ENCODE assay signal across 23 cellular contexts in the genomic region with DNA sequence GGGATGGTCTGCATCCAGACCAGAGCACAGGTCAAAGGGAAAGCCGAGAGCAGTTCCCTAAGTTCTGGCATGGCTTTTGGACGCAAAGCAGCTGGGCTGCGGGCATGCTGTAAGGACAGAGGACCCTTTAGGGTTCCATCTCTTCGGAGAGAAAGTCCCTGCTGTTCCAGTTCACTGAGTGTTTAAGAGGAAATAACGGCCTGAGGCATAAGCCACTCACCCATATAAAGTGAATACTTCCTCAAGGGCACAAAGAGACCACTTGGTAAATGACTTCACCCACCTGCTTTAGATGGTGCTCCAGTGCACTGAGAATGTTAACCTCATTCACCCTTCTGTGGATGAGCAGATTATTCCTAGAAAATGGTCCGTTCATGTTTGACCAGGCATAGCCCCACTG.
"Had no signal": no experiment of that assay in that cellular context is flagged by ENCODE, and none has a peak within 500 bp of the region (broad histone marks: within the 10 kb centered on the region; RNA-seq: fewer than 3 reads in every experiment).

No MANE protein-coding gene starts in this region.

- H3K27me3 ChIP-seq: esophagus squamous epithelium, gastrocnemius medialis, heart right ventricle, neural progenitor cell, right lobe of liver, transverse colon had no signal

- H3K4me3 ChIP-seq: coronary artery, esophagus squamous epithelium, gastrocnemius medialis, heart right ventricle, mucosa of descending colon, neural progenitor cell, right lobe of liver, transverse colon had no signal

- H3K4me3 Mint-ChIP-seq: activated CD4-positive, alpha-beta memory T cell treated with anti-CD3 and anti-CD28 coated beads, Interleukin-2, amount 10 ng/mL, durations not matched to agents 7 days and 5 days; activated CD4-positive, alpha-beta T cell treated with anti-CD3 and anti-CD28 coated beads, Interleukin-2, amount 10 ng/mL, durations not matched to agents 24 days and 14 days; activated naive CD4-positive, alpha-beta T cell treated with anti-CD3 and anti-CD28 coated beads, Interleukin-2, amount 10 ng/mL, durations not matched to agents 7 days and 5 days; activated T-cell treated with anti-CD3 and anti-CD28 coated beads, Interleukin-2, amount 50 U/mL, for 72 hours; neural progenitor cell; stimulated activated effector memory CD8-positive, alpha-beta T cell treated with anti-CD3 and anti-CD28 coated beads, Interleukin-12 subunit alpha, Interleukin-12 subunit beta, amount 100 ng/mL, for 72 hours had no signal

- H3K4me1 ChIP-seq: neural progenitor cell had no signal

- H3K9ac ChIP-seq: neural progenitor cell had no signal

- H2AFZ ChIP-seq: neural progenitor cell had no signal

- H3K9me3 ChIP-seq: esophagus squamous epithelium, gastrocnemius medialis, mucosa of descending colon, right lobe of liver, transverse colon had no signal

- H3K9me3 Mint-ChIP-seq: activated CD4-positive, alpha-beta T cell treated with anti-CD3 and anti-CD28 coated beads, Interleukin-2, amount 10 ng/mL, durations not matched to agents 24 days and 14 days; activated naive CD4-positive, alpha-beta T cell treated with anti-CD3 and anti-CD28 coated beads, Interleukin-2, amount 10 ng/mL, durations not matched to agents 7 days and 5 days; activated T-cell treated with anti-CD3 and anti-CD28 coated beads, Interleukin-2, amount 50 U/mL, for 72 hours; stimulated activated effector memory CD8-positive, alpha-beta T cell treated with anti-CD3 and anti-CD28 coated beads, Interleukin-12 subunit alpha, Interleukin-12 subunit beta, amount 100 ng/mL, for 72 hours had no signal

- H3K4me2 ChIP-seq: neural progenitor cell had no signal

- H3K27ac Mint-ChIP-seq: activated CD4-positive, alpha-beta memory T cell treated with anti-CD3 and anti-CD28 coated beads, Interleukin-2, amount 10 ng/mL, durations not matched to agents 7 days and 5 days; activated CD4-positive, alpha-beta T cell treated with anti-CD3 and anti-CD28 coated beads, Interleukin-2, amount 10 ng/mL, durations not matched to agents 24 days and 14 days; activated naive CD4-positive, alpha-beta T cell treated with anti-CD3 and anti-CD28 coated beads, Interleukin-2, amount 10 ng/mL, durations not matched to agents 7 days and 5 days; activated T-cell treated with anti-CD3 and anti-CD28 coated beads, Interleukin-2, amount 50 U/mL, for 72 hours; neural progenitor cell; stimulated activated effector memory CD8-positive, alpha-beta T cell treated with anti-CD3 and anti-CD28 coated beads, Interleukin-12 subunit alpha, Interleukin-12 subunit beta, amount 100 ng/mL, for 72 hours had no signal

- H3K27ac ChIP-seq: coronary artery, esophagus squamous epithelium, gastrocnemius medialis, heart right ventricle, neural progenitor cell, right lobe of liver, transverse colon had no signal

- H3K36me3 ChIP-seq: esophagus squamous epithelium, gastrocnemius medialis, heart right ventricle, neural progenitor cell, right lobe of liver, transverse colon had no signal

- ATAC-seq: activated CD4-positive, CD25-positive, alpha-beta regulatory T cell treated with anti-CD3 and anti-CD28 coated beads, Interleukin-2, amount 50 U/mL, for 24 hours; activated T-cell treated with anti-CD3 and anti-CD28 coated beads, Interleukin-2, amount 50 U/mL, for 72 hours; gastrocnemius medialis; heart right ventricle; left colon; mucosa of descending colon; right lobe of liver; stimulated activated effector memory CD8-positive, alpha-beta T cell treated with anti-CD3 and anti-CD28 coated beads, Interleukin-12 subunit alpha, Interleukin-12 subunit beta, amount 100 ng/mL, for 72 hours had no signal

- DNase-seq: activated CD4-positive, alpha-beta memory T cell treated with anti-CD3 and anti-CD28 coated beads, Interleukin-2, amount 10 ng/mL, durations not matched to agents 7 days and 5 days; activated CD4-positive, alpha-beta T cell treated with anti-CD3 and anti-CD28 coated beads, Interleukin-2, amount 10 ng/mL, durations not matched to agents 24 days and 14 days; activated effector memory CD4-positive, alpha-beta T cell treated with Interleukin-2 at 50 U/mL for 16 hours; activated naive CD4-positive, alpha-beta T cell treated with anti-CD3 and anti-CD28 coated beads, Interleukin-2, amount 10 ng/mL, durations not matched to agents 7 days and 5 days; activated T-cell treated with anti-CD3 and anti-CD28 coated beads, Interleukin-2, amount 50 U/mL, for 72 hours; amygdala; cerebellar nuclear complex; esophagus squamous epithelium; gastrocnemius medialis; heart right ventricle; islet precursor cell; left colon; mesenchymal stem cell; mucosa of descending colon; posterior cingulate gyrus; right lobe of liver; small intestine; stimulated activated CD4-positive, alpha-beta T cell treated with anti-CD3 and anti-CD28 coated beads, Interleukin-2, amount 100 ng/mL, for 24 hours; transverse colon had no signal

- H3K27me3 Mint-ChIP-seq: activated CD4-positive, alpha-beta T cell treated with anti-CD3 and anti-CD28 coated beads, Interleukin-2, amount 10 ng/mL, durations not matched to agents 24 days and 14 days; activated naive CD4-positive, alpha-beta T cell treated with anti-CD3 and anti-CD28 coated beads, Interleukin-2, amount 10 ng/mL, durations not matched to agents 7 days and 5 days had no signal

- H3K4me1 Mint-ChIP-seq: activated CD4-positive, alpha-beta memory T cell treated with anti-CD3 and anti-CD28 coated beads, Interleukin-2, amount 10 ng/mL, durations not matched to agents 7 days and 5 days; activated CD4-positive, alpha-beta T cell treated with anti-CD3 and anti-CD28 coated beads, Interleukin-2, amount 10 ng/mL, durations not matched to agents 24 days and 14 days; activated naive CD4-positive, alpha-beta T cell treated with anti-CD3 and anti-CD28 coated beads, Interleukin-2, amount 10 ng/mL, durations not matched to agents 7 days and 5 days had no signal

- H3K36me3 Mint-ChIP-seq: activated naive CD4-positive, alpha-beta T cell treated with anti-CD3 and anti-CD28 coated beads, Interleukin-2, amount 10 ng/mL, durations not matched to agents 7 days and 5 days; stimulated activated effector memory CD8-positive, alpha-beta T cell treated with anti-CD3 and anti-CD28 coated beads, Interleukin-12 subunit alpha, Interleukin-12 subunit beta, amount 100 ng/mL, for 72 hours had no signal
